Comparison of ENCODE assay signal across 10 cellular contexts in the genomic region with DNA sequence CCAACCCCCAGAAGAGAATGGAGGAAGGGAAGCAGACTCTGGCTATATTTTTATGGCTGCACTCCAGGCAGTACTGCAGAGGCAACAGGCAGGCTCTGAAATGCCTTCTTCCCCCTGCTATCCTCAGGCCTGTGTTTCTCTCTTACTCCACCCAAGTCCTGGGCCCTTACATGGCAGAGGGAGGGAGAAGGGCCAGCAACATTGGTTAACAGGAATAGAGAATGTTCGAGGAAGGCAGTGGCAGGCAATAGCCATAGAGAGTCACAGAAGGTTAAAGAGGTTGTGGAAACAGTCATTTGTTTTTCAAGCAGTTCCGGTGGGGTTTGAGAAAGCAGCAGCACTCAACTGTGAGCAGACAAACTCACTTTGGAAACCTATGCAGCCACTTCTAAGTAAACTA. TPM values are rescaled to one million over a fixed set of nuclear protein-coding genes. Genes with fewer than 3 reads are reported as not detected.
DNase-seq lines count a peak whose midpoint lies in the region; ATAC-seq and TF ChIP-seq lines count a peak whose summit lies in the region.
"Had no signal": no experiment of that assay in that cellular context is flagged by ENCODE, and none has a peak within 500 bp of the region (broad histone marks: within the 10 kb centered on the region; RNA-seq: fewer than 3 reads in every experiment).

No MANE protein-coding gene starts in this region.

- dilution Hi-C loops in mammary epithelial cell (cut with HindIII; ENCODE audit: low sequenced_read_pairs): no loop called here

- H3K4me1 ChIP-seq in mammary epithelial cell (ENCODE audit: insufficient read depth, low read length): no peaks in the 10 kb centered on the region
- H3K4me1 ChIP-seq: prostate gland had no signal

- ATAC-seq in GM18909 (IDR thresholded peaks at IDR 0.05; ENCODE audit: poor library complexity, unreplicated experiment): peak; percentile 70
- peak; percentile 62 for ATAC-seq in HG02610 (IDR thresholded peaks at IDR 0.05; ENCODE audit: unreplicated experiment)
- ATAC-seq in GM21381 (IDR thresholded peaks at IDR 0.05; ENCODE audit: unreplicated experiment): no peak

- H3K27ac ChIP-seq in SU-DHL-6 (ENCODE audit: low read depth, low read length): peak overlapping the region; percentile 55
- H3K27ac ChIP-seq in mammary epithelial cell (ENCODE audit: insufficient read depth, low read depth, low read length): no peak overlapping the region
- H3K27ac ChIP-seq: prostate gland had no signal

- peak overlapping the region; percentile 39 to 85 (median 83) for H3K27ac Mint-ChIP-seq in nephron

- H3K9ac ChIP-seq in SU-DHL-6 (ENCODE audit: low read length) (no peak overlapping the region), mammary epithelial cell (ENCODE audit: insufficient read depth, low read length) (no peak overlapping the region)

- H3K9me3 ChIP-seq in SU-DHL-6 (ENCODE audit: insufficient read depth, low read length): no peaks in the 10 kb centered on the region
- no peaks in the 10 kb centered on the region for H3K9me3 ChIP-seq in mammary epithelial cell (replicated peaks; ENCODE audit: insufficient read depth, low read length)
- H3K9me3 ChIP-seq: prostate gland had no signal

- intact Hi-C loops in mammary epithelial cell (cut with micrococcal nuclease): no loop called here

- H3K9me2 ChIP-seq in SU-DHL-6 (replicated peaks; ENCODE audit: insufficient read depth, low read length): no peaks in the 10 kb centered on the region

- no peaks in the 10 kb centered on the region for H3K27me3 Mint-ChIP-seq in nephron (ENCODE audit: low read depth)

- in situ Hi-C loops in mammary epithelial cell (cut with MboI; ENCODE audit: low sequenced_read_pairs in 2 of 2): no loop called here

- H3K36me3 Mint-ChIP-seq in nephron (ENCODE audit: low read depth): peaks cover 5% of the 10 kb centered on the region

- H3K36me3 ChIP-seq in SU-DHL-6 (ENCODE audit: low read length) (no peaks in the 10 kb centered on the region), mammary epithelial cell (ENCODE audit: insufficient read depth, low read length) (no peaks in the 10 kb centered on the region)
- H3K36me3 ChIP-seq: prostate gland had no signal

- H3K27me3 ChIP-seq in SU-DHL-6 (ENCODE audit: low read length): no peaks in the 10 kb centered on the region
- H3K27me3 ChIP-seq in mammary epithelial cell (ENCODE audit: insufficient read depth, low read length): no peaks in the 10 kb centered on the region

- no TSS peak for BruUV-seq in mammary epithelial cell (replicated peaks; lab: Mats Ljungman, UMichigan)

- H2AFZ ChIP-seq in SU-DHL-6 (ENCODE audit: low read depth, low read length, severe bottlenecking) (peak overlapping the region; percentile 24), mammary epithelial cell (ENCODE audit: low read depth, low read length) (no peak overlapping the region)

- H3K79me2 ChIP-seq in SU-DHL-6 (ENCODE audit: insufficient read depth, low read length) (no peaks in the 10 kb centered on the region), mammary epithelial cell (ENCODE audit: insufficient read depth, low read length) (no peaks in the 10 kb centered on the region)

- H3K4me3 Mint-ChIP-seq in nephron: no peak overlapping the region

- peaks cover 50% of the 10 kb centered on the region for H3K4me1 Mint-ChIP-seq in nephron

- no peaks in the 10 kb centered on the region for H3K9me3 Mint-ChIP-seq in nephron

- H3K4me2 ChIP-seq in SU-DHL-6 (ENCODE audit: low read depth, low read length, poor library complexity, severe bottlenecking) (peak overlapping the region; percentile 29), mammary epithelial cell (ENCODE audit: insufficient read depth, low read depth, low read length) (no peak overlapping the region)

- TF ChIP-seq CTCF in SU-DHL-6 (IDR thresholded peaks at IDR 0.05; ENCODE audit: insufficient read depth, low read length, poor library complexity, severe bottlenecking) (no peak), nephron (IDR thresholded peaks at IDR 0.05; ENCODE audit: unreplicated experiment in 3 of 3) (no peak), mammary epithelial cell (conservative IDR thresholded peaks at IDR 0.05 in 1 of 2, IDR thresholded peaks at IDR 0.05 in 1 of 2; ENCODE audit: extremely low read depth in 1 of 2, insufficient read depth in 1 of 2, low read depth in 1 of 2, low read length in 2 of 2) (no peak)

- H3K4me3 ChIP-seq in SU-DHL-6 (ENCODE audit: insufficient read depth, low read length, poor library complexity, severe bottlenecking) (no peak overlapping the region), mammary epithelial cell (replicated peaks in 1 of 3; ENCODE audit: insufficient read depth in 1 of 3, low read depth in 2 of 3, low read length in 3 of 3) (no peak overlapping the region)
- H3K4me3 ChIP-seq: prostate gland had no signal

- DNase-seq in mammary epithelial cell: no peak
- DNase-seq in activated CD4-positive, alpha-beta T cell treated with anti-CD3 and anti-CD28 coated beads for 4 hours: no peak
- DNase-seq: activated CD4-positive, alpha-beta T cell treated with anti-CD3 and anti-CD28 coated beads, Interleukin-2, amount 50 U/mL, for 48 hours; NCI-H1092 had no signal

- peaks cover 24% of the 10 kb centered on the region for H3F3A ChIP-seq in SU-DHL-6 (ENCODE audit: insufficient read depth)

- WGBS in mammary epithelial cell (ENCODE audit: low coverage, missing lambda C conversion rate): 52% methylated on average over 2 of the region's 2 CpGs

- H4K20me1 ChIP-seq in SU-DHL-6 (ENCODE audit: low read depth, low read length): no peaks in the 10 kb centered on the region
- H4K20me1 ChIP-seq in mammary epithelial cell (ENCODE audit: insufficient read depth, low read length): no peaks in the 10 kb centered on the region

- CTCF ChIA-PET in mammary epithelial cell (lab: Charles Lee; ENCODE audit: low non-redundant PET): no interaction called here

RNA-seq across cellular contexts. Expression of gene DARS1, which starts 15.1 kb away (rescaled TPM):
- total RNA-seq in mammary epithelial cell: 10 to 100 TPM; 64.3 to 68.8 TPM
- polyA plus RNA-seq in mammary epithelial cell: 61.4 TPM
- polyA minus RNA-seq in mammary epithelial cell: 18.0 TPM
